ENCODE assay signal across 1 cellular context in the genomic region with DNA sequence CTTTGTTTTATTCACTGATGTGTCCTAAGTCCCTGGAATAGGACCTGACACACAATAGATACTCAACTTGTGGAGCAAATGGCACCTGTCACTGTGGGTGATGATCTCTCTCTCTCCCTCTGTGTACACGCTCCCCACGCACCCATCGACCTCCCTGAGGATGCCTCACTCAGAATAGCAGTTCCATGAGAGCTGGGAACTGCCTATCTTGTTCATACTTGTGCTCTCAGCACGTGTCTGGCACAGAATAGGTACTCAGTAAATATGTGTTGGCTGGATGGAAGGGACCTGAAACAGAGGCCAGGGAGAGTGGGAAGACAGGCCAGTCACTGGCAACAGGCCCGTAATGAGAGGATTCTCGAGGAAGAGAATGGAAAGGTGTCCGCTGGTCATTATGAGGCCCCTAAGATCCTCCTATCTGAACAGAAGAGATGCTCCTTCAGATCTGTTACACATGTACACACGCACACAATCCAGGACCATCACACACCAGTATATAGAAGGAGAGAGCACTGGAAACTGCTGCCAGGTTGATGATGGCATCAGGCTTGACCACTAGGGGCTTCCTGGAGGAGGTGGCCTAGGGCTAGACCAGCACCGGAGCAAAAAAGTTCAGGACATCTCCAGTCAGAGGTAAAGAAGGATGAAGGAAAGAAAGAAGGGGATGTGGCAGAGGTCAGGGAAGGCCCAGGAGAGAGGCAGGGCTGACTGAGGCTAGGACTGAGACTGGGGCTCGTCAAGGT.
TF ChIP-seq lines count a peak whose summit lies in the region.

No MANE protein-coding gene starts in this region.

TF ChIP-seq in GM23338, 12 proteins besides CTCF, POLR2A, EP300 and RAD21 (continued from another document):
- TF ChIP-seq, protein P1, sequence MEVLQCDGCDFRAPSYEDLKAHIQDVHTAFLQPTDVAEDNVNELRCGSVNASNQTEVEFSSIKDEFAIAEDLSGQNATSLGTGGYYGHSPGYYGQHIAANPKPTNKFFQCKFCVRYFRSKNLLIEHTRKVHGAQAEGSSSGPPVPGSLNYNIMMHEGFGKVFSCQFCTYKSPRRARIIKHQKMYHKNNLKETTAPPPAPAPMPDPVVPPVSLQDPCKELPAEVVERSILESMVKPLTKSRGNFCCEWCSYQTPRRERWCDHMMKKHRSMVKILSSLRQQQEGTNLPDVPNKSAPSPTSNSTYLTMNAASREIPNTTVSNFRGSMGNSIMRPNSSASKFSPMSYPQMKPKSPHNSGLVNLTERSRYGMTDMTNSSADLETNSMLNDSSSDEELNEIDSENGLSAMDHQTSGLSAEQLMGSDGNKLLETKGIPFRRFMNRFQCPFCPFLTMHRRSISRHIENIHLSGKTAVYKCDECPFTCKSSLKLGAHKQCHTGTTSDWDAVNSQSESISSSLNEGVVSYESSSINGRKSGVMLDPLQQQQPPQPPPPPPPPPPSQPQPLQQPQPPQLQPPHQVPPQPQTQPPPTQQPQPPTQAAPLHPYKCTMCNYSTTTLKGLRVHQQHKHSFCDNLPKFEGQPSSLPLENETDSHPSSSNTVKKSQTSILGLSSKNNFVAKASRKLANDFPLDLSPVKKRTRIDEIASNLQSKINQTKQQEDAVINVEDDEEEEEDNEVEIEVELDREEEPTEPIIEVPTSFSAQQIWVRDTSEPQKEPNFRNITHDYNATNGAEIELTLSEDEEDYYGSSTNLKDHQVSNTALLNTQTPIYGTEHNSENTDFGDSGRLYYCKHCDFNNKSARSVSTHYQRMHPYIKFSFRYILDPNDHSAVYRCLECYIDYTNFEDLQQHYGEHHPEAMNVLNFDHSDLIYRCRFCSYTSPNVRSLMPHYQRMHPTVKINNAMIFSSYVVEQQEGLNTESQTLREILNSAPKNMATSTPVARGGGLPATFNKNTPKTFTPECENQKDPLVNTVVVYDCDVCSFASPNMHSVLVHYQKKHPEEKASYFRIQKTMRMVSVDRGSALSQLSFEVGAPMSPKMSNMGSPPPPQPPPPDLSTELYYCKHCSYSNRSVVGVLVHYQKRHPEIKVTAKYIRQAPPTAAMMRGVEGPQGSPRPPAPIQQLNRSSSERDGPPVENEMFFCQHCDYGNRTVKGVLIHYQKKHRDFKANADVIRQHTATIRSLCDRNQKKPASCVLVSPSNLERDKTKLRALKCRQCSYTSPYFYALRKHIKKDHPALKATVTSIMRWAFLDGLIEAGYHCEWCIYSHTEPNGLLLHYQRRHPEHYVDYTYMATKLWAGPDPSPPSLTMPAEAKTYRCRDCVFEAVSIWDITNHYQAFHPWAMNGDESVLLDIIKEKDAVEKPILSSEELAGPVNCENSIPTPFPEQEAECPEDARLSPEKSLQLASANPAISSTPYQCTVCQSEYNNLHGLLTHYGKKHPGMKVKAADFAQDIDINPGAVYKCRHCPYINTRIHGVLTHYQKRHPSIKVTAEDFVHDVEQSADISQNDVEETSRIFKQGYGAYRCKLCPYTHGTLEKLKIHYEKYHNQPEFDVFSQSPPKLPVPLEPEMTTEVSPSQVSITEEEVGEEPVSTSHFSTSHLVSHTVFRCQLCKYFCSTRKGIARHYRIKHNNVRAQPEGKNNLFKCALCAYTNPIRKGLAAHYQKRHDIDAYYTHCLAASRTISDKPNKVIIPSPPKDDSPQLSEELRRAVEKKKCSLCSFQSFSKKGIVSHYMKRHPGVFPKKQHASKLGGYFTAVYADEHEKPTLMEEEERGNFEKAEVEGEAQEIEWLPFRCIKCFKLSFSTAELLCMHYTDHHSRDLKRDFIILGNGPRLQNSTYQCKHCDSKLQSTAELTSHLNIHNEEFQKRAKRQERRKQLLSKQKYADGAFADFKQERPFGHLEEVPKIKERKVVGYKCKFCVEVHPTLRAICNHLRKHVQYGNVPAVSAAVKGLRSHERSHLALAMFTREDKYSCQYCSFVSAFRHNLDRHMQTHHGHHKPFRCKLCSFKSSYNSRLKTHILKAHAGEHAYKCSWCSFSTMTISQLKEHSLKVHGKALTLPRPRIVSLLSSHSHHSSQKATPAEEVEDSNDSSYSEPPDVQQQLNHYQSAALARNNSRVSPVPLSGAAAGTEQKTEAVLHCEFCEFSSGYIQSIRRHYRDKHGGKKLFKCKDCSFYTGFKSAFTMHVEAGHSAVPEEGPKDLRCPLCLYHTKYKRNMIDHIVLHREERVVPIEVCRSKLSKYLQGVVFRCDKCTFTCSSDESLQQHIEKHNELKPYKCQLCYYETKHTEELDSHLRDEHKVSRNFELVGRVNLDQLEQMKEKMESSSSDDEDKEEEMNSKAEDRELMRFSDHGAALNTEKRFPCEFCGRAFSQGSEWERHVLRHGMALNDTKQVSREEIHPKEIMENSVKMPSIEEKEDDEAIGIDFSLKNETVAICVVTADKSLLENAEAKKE (CRISPR knock-in tag; IDR thresholded peaks at IDR 0.05) = no peak
- no peak for TF ChIP-seq EZH2phosphoT487 (IDR thresholded peaks at IDR 0.05; ENCODE audit: unreplicated experiment)
- no peak for TF ChIP-seq REST (IDR thresholded peaks at IDR 0.05; ENCODE audit: unreplicated experiment)
- TF ChIP-seq ZNF114 (CRISPR knock-in tag; IDR thresholded peaks at IDR 0.05) = no peak
- TF ChIP-seq JUNB (IDR thresholded peaks at IDR 0.05; ENCODE audit: unreplicated experiment) = no peak
- no peak for TF ChIP-seq CREB1 (CRISPR knock-in tag; IDR thresholded peaks at IDR 0.05; ENCODE audit: low read depth)
- TF ChIP-seq ZNF331 (CRISPR knock-in tag; IDR thresholded peaks at IDR 0.05; ENCODE audit: low read depth) = no peak
- no peak for TF ChIP-seq POLR2AphosphoS5 (IDR thresholded peaks at IDR 0.05; ENCODE audit: low read depth)
- TF ChIP-seq STAT1 (IDR thresholded peaks at IDR 0.05; ENCODE audit: unreplicated experiment) = no peak
- TF ChIP-seq NANOG (IDR thresholded peaks at IDR 0.05; ENCODE audit: borderline replicate concordance) = no peak
TF ChIP-seq in GM23338: peak in this region for 0.
